ENCODE assay signal across 24 cellular contexts in the genomic region with DNA sequence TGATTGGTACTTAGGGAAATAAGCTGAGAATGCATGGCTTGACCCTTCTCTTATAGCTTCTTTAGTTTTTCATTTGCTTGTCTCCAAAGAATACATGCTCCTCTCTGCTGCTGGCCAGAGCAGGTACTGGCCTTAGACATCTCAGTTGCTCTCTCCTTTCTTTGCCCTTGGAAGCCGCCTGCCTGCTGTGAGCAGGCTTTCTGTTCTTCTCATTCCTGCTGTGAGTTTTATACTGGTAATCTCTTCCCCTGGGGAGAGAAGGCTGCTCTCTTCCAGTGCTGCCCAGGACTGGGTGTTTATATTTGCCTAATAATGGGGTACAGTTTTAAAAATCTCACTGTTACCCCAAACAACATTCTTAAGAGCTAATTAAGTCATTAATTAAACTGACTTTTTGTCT.
"Had no signal": no experiment of that assay in that cellular context is flagged by ENCODE, and none has a peak within 500 bp of the region (broad histone marks: within the 10 kb centered on the region; RNA-seq: fewer than 3 reads in every experiment).

No MANE protein-coding gene starts in this region.

- H3K4me3 ChIP-seq: adrenal gland, hepatocyte, left ventricle myocardium inferior, prostate gland, testis had no signal

- DNase-seq: activated CD4-positive, alpha-beta T cell treated with anti-CD3 and anti-CD28 coated beads, Interleukin-2, amount 50 U/mL, for 48 hours; activated CD8-positive, alpha-beta memory T cell treated with anti-CD3 and anti-CD28 coated beads, Interleukin-2, amount 50 U/mL, for 48 hours; activated naive CD4-positive, alpha-beta T cell; activated T-cell treated with anti-CD3 and anti-CD28 coated beads, Interleukin-2, amount 50 U/mL, for 4 hours; adrenal gland; central memory CD4-positive, alpha-beta T cell; effector memory CD4-positive, alpha-beta T cell; foreskin melanocyte; kidney glomerular epithelial cell; left ventricle myocardium inferior; naive thymus-derived CD8-positive, alpha-beta T cell; stimulated activated CD4-positive, alpha-beta T cell treated with anti-CD3 and anti-CD28 coated beads, Interleukin-2, amount 100 ng/mL, for 48 hours; stimulated activated CD8-positive, alpha-beta memory T cell treated with anti-CD3 and anti-CD28 coated beads, Interleukin-4, amount 100 ng/mL, for 48 hours; stimulated activated naive B cell treated with anti-CD40 and anti-IgM and Interleukin-4, amounts not matched to agents 10 μg/mL and 1 μg/mL and 100 μg/mL, for 72 hours; T-cell; testis; trophoblast cell had no signal

- H3K36me3 ChIP-seq: adrenal gland, left ventricle myocardium inferior, prostate gland had no signal

- H2AFZ ChIP-seq: hepatocyte had no signal

- H3K4me2 ChIP-seq: hepatocyte had no signal

- FAIRE-seq: astrocyte, colon, endothelial cell of umbilical vein, TTC549 had no signal

- ATAC-seq: activated T-cell treated with anti-CD3 and anti-CD28 coated beads, Interleukin-2, amount 50 U/mL, for 4 hours; esophagus mucosa; naive thymus-derived CD8-positive, alpha-beta T cell; stimulated activated naive B cell treated with anti-CD40 and anti-IgM and Interleukin-4, amounts not matched to agents 10 μg/mL and 1 μg/mL and 100 μg/mL, for 72 hours; T-cell had no signal

- H3K27ac ChIP-seq: adrenal gland, hepatocyte, left ventricle myocardium inferior, prostate gland, testis had no signal

- H3K9me3 ChIP-seq: adrenal gland, left ventricle myocardium inferior, prostate gland, testis had no signal

- H3K4me1 ChIP-seq: adrenal gland, left ventricle myocardium inferior, prostate gland, testis had no signal

- H3K27me3 ChIP-seq: adrenal gland, hepatocyte, testis had no signal

- H3K79me2 ChIP-seq: hepatocyte had no signal
